ENCODE assay signal across 1 cellular context in genomic region chr2:113133696-113134558, GRCh38.
TF ChIP-seq lines count a peak whose summit lies in the region.

No MANE protein-coding gene starts in this region.

TF ChIP-seq in GM23338, 12 proteins besides CTCF, POLR2A, EP300 and RAD21:
- no peak for TF ChIP-seq ZNF462 (CRISPR knock-in tag; IDR thresholded peaks at IDR 0.05)
- no peak for TF ChIP-seq EZH2 (IDR thresholded peaks at IDR 0.05; ENCODE audit: low read depth, unreplicated experiment)
- TF ChIP-seq JUNB (IDR thresholded peaks at IDR 0.05; ENCODE audit: unreplicated experiment): no peak
